ENCODE assay signal across 7 cellular contexts in the genomic region with DNA sequence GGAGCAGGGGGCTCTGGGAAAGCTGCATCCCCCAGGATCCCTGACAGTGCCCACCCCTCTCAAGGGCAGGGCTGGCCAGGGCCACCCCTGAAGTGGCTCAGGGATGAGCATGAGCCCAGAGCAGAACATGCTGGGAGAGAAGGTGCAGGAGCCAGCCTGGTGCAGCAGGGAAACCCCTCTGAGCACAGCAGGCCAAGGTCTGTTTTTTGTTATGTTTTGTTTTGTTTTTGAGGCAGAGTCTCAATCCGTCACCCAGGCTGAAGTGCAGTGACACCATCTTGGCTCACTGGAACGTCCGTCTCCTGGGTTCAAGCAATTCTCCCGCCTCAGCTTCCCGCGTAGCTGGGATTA. TPM values are rescaled to one million over a fixed set of nuclear protein-coding genes. Genes with fewer than 3 reads are reported as not detected.
DNase-seq lines count a peak whose midpoint lies in the region; ATAC-seq and TF ChIP-seq lines count a peak whose summit lies in the region.

No MANE protein-coding gene starts in this region.

- no peak overlapping the region for H4K91ac ChIP-seq in H9 (ENCODE audit: insufficient read length, low read depth, low read length)

- H2AK5ac ChIP-seq in H9 (ENCODE audit: insufficient read length, low read length), result no peak overlapping the region

- H3K4me2 ChIP-seq in H9 (ENCODE audit: insufficient read depth, insufficient read length, low read length) (peak overlapping the region; percentile 38), fibroblast of lung (ENCODE audit: extremely low read depth, insufficient read depth, low read length) (peak overlapping the region; percentile 92)

- DNase-seq in H9, result no peak
- no peak for DNase-seq in fibroblast of lung (ENCODE audit: low read depth in 2 of 2)
- DNase-seq in spleen, result no peak
- no peak for DNase-seq in HUDEP-2 (lab: John Stamatoyannopoulos, UW; ENCODE audit: unreplicated experiment in 76 of 76)
- DNase-seq in hippocampal formation (lab: John Stamatoyannopoulos, UW), result no peak

- WGBS in H9 (ENCODE audit: extremely low coverage, insufficient read length, low lambda C conversion rate), result no CpG with 5 or more reads among the region's 6 CpGs
- WGBS in spleen, 5 donors, result 86 to 92% (median 90%) methylated on average over 6 of the region's 6 CpGs

- peak overlapping the region in 1 of 3 experiments; percentile 53; a peak in 1 of 7 replicates for H3K27ac Mint-ChIP-seq in H9

- H4K8ac ChIP-seq in H9 (replicated peaks; ENCODE audit: insufficient read length, low read depth, low read length), result no peak overlapping the region

- H3K27me3 Mint-ChIP-seq in H9 (ENCODE audit: low read depth), result peaks cover 33% of the 10 kb centered on the region

- peaks cover 13% of the 10 kb centered on the region for H3K23me2 ChIP-seq in H9 (ENCODE audit: insufficient read length, low read depth, low read length, poor library complexity, severe bottlenecking)

- no peak overlapping the region for H2BK12ac ChIP-seq in H9 (ENCODE audit: insufficient read length, low read depth, low read length)

- H2BK120ac ChIP-seq in H9 (ENCODE audit: low read depth, low read length, poor library complexity, severe bottlenecking), result no peak overlapping the region

- H3K9ac ChIP-seq in H9 (ENCODE audit: extremely low read depth, insufficient read length, low read length) (no peak overlapping the region), fibroblast of lung (ENCODE audit: insufficient read depth, low read length) (no peak overlapping the region)

- H2AFZ ChIP-seq in H9 (ENCODE audit: low read length), result no peak overlapping the region
- peak overlapping the region; percentile 67 for H2AFZ ChIP-seq in fibroblast of lung (ENCODE audit: low read length)

- no peak for TF ChIP-seq POLR2A in spleen (IDR thresholded peaks at IDR 0.05)

- no peak for TF ChIP-seq CTCF in H9 (conservative IDR thresholded peaks at IDR 0.05)
- no peak for TF ChIP-seq CTCF in fibroblast of lung (conservative IDR thresholded peaks at IDR 0.05 in 1 of 2, IDR thresholded peaks at IDR 0.05 in 1 of 2; ENCODE audit: low read depth in 1 of 2, low read length in 2 of 2)
- no peak for TF ChIP-seq CTCF in spleen (IDR thresholded peaks at IDR 0.05 in 8 of 11, conservative IDR thresholded peaks at IDR 0.05 in 3 of 11)

- no peak overlapping the region for H3K23ac ChIP-seq in H9 (ENCODE audit: insufficient read length, low read depth, low read length)

- H3K36me3 Mint-ChIP-seq in H9 (ENCODE audit: insufficient read depth in 1 of 3, low read depth in 3 of 3), result peaks cover 0 to 7% (median 0%) of the 10 kb centered on the region in 3 experiments; a peak in 4 of 7 replicates

- H3K4me3 Mint-ChIP-seq in H9, result peak overlapping the region; percentile 47 to 76

- no peak overlapping the region for H3K18ac ChIP-seq in H9 (ENCODE audit: insufficient read length, low read depth, low read length)

- no peak overlapping the region for H2BK5ac ChIP-seq in H9 (ENCODE audit: insufficient read length, low read length)

- H2BK15ac ChIP-seq in H9 (ENCODE audit: low read depth, low read length), result no peak overlapping the region

- peak overlapping the region in 1 of 4 experiments; percentile 61 for H3K4me3 ChIP-seq in fibroblast of lung (replicated peaks in 1 of 4; ENCODE audit: control extremely low read depth in 1 of 4, insufficient read depth in 1 of 4, low read depth in 3 of 4, low read length in 4 of 4)
- H3K4me3 ChIP-seq in spleen, result peak overlapping the region in 6 of 8 donors; percentile 57 to 97 (median 86)

- peaks cover 16% of the 10 kb centered on the region; the same call in 1 of the 2 replicates for H3K79me2 ChIP-seq in H9 (ENCODE audit: insufficient read depth, low read length)
- H3K79me2 ChIP-seq in fibroblast of lung (ENCODE audit: control insufficient read depth, insufficient read depth, low read length), result peaks cover 36% of the 10 kb centered on the region

- H3K4me1 ChIP-seq in H9 (ENCODE audit: insufficient read depth, low read length) (no peaks in the 10 kb centered on the region; the same call in 1 of the 2 replicates), fibroblast of lung (ENCODE audit: control insufficient read depth, extremely low read depth, insufficient read depth, low read length) (peaks cover 12% of the 10 kb centered on the region), spleen (peaks cover 38 to 46% (median 42%) of the 10 kb centered on the region in 6 donors)

- intact Hi-C loops in spleen (cut with DNase I; ENCODE audit: low total_unique reads), result loop anchor here (10.0 kb wide), 1 partner anchor 131 kb away; the partner anchor contains the start of gene PPP6R2

- peaks cover 30 to 33% of the 10 kb centered on the region in 2 experiments for H3K4me1 Mint-ChIP-seq in H9

- H3T11ph ChIP-seq in H9 (ENCODE audit: low read length), result no peak overlapping the region

- H3K56ac ChIP-seq in H9 (ENCODE audit: insufficient read length, low read depth, low read length), result no peak overlapping the region

- no peak overlapping the region for H3K4ac ChIP-seq in H9 (ENCODE audit: low read depth, low read length)

- H3K9me3 ChIP-seq in H9 (ENCODE audit: control insufficient read depth, low read depth, low read length) (no peaks in the 10 kb centered on the region), fibroblast of lung (ENCODE audit: control insufficient read depth, insufficient read depth, low read depth, low read length) (no peaks in the 10 kb centered on the region), spleen (no peaks in the 10 kb centered on the region)

- H3K79me1 ChIP-seq in H9 (ENCODE audit: insufficient read depth, low read depth, low read length, poor library complexity, severe bottlenecking), result peaks cover 14% of the 10 kb centered on the region

- H4K5ac ChIP-seq in H9 (ENCODE audit: insufficient read length, low read depth, low read length), result no peak overlapping the region

- H3K14ac ChIP-seq in H9 (ENCODE audit: insufficient read depth, low read length), result no peak overlapping the region

- H3K27me3 ChIP-seq in H9 (ENCODE audit: insufficient read depth, low read length), result peaks cover 9% of the 10 kb centered on the region; the same call in 1 of the 2 replicates
- H3K27me3 ChIP-seq in fibroblast of lung (ENCODE audit: control insufficient read depth, insufficient read depth, low read length), result peaks cover 8% of the 10 kb centered on the region
- peaks cover 0 to 17% (median under 1%) of the 10 kb centered on the region in 7 donors for H3K27me3 ChIP-seq in spleen (replicated peaks in 1 of 7)

- H3K27ac ChIP-seq in H9 (ENCODE audit: insufficient read length, low read depth, low read length), result no peak overlapping the region
- H3K27ac ChIP-seq in fibroblast of lung (ENCODE audit: insufficient read depth, low read length), result peak overlapping the region; percentile 23
- H3K27ac ChIP-seq in spleen, result peak overlapping the region in 4 of 8 donors; percentile 86 to 91 (median 90)

- H4K20me1 ChIP-seq in H9 (ENCODE audit: control insufficient read depth, insufficient read depth, insufficient read length) (peaks cover 4% of the 10 kb centered on the region), fibroblast of lung (ENCODE audit: control insufficient read depth, extremely low read depth, insufficient read depth, low read length) (peaks cover 3% of the 10 kb centered on the region)

- ATAC-seq in SK-N-SH treated with all-trans-retinoic acid at 6 μM for 48 hours (peak; percentile 3; the same call in 2 of the 3 replicates), HG03354 (IDR thresholded peaks at IDR 0.05; ENCODE audit: poor library complexity, severe bottlenecking, unreplicated experiment) (no peak)

- peaks cover 2% of the 10 kb centered on the region for H3K36me3 ChIP-seq in fibroblast of lung (ENCODE audit: control insufficient read depth, insufficient read depth, low read length)
- H3K36me3 ChIP-seq in spleen, result no peaks in the 10 kb centered on the region

- H3K9me3 Mint-ChIP-seq in H9, result no peaks in the 10 kb centered on the region

- no peak overlapping the region for H2BK20ac ChIP-seq in H9 (ENCODE audit: low read depth, low read length, poor library complexity, severe bottlenecking)

RNA-seq across cellular contexts. Expression of gene SBF1, which starts 0.8 kb away (rescaled TPM):
- total RNA-seq in H9 (2021) (69.8 and 72.0 TPM in 2 replicates), fibroblast of lung (69.1 and 75.8 TPM in 2 replicates), spleen (10 to 100 TPM; 65.2 to 96.9 (median 78.9) TPM)
- polyA plus RNA-seq in fibroblast of lung (13.5 and 18.7 TPM in 2 replicates), spleen (10 to 100 TPM; 35.7 to 63.3 (median 36.8) TPM)
- 33.2 and 49.9 TPM in 2 replicates for polyA plus RNA-seq in fibroblast of lung (2012)
- polyA minus RNA-seq in fibroblast of lung (ENCODE audit: low replicate concordance), result 118 and 132 TPM in 2 replicates

RNA-seq across cellular contexts. Expression of gene ADM2, which starts 5.7 kb away (rescaled TPM):
- 11.4 and 11.9 TPM in 2 replicates for total RNA-seq in H9 (2021)
- 2.8 and 5.8 TPM in 2 replicates for total RNA-seq in fibroblast of lung
- 0.67 and 0.73 TPM in 2 replicates for polyA plus RNA-seq in fibroblast of lung
- 1.5 and 2.0 TPM in 2 replicates for polyA plus RNA-seq in fibroblast of lung (2012)
- polyA minus RNA-seq in fibroblast of lung (ENCODE audit: low replicate concordance), result 0.59 and 1.2 TPM in 2 replicates
- total RNA-seq in spleen, result 1 to 10 TPM; 1.2 to 3.5 (median 2.6) TPM
- polyA plus RNA-seq in spleen, result 1 to 10 TPM in 2 of 3 donors, under 1 TPM in 1; 0.74 to 2.1 (median 1.3) TPM

RNA-seq across cellular contexts. Expression of gene MIOX, which starts 11.0 kb away (rescaled TPM):
- total RNA-seq in H9 (2021), result 1.4 and 1.5 TPM in 2 replicates
- under 0.01 and 0.17 TPM in 2 replicates for total RNA-seq in fibroblast of lung
- polyA plus RNA-seq in fibroblast of lung, result 0.06 TPM in 1 of 2 replicates, not detected in the other
- not detected in 2 replicates for polyA plus RNA-seq in fibroblast of lung (2012)
- not detected in 2 replicates for polyA minus RNA-seq in fibroblast of lung (ENCODE audit: low replicate concordance)
- 1 to 10 TPM in 1 of 7 donors, not detected in 6; 2.2 TPM for total RNA-seq in spleen
- under 1 TPM; 0.24 to 0.26 (median 0.26) TPM for polyA plus RNA-seq in spleen

RNA-seq across cellular contexts. Expression of gene LMF2, which starts 31.9 kb away (rescaled TPM):
- total RNA-seq in H9 (2021) (43.6 and 46.0 TPM in 2 replicates), fibroblast of lung (25.9 and 37.8 TPM in 2 replicates), spleen (10 to 100 TPM; 62.5 to 81.1 (median 72.2) TPM)
- polyA plus RNA-seq in fibroblast of lung (25.2 and 25.8 TPM in 2 replicates), spleen (10 to 100 TPM; 36.6 to 71.2 (median 45.0) TPM)
- 55.5 and 73.7 TPM in 2 replicates for polyA plus RNA-seq in fibroblast of lung (2012)
- 55.5 and 70.9 TPM in 2 replicates for polyA minus RNA-seq in fibroblast of lung (ENCODE audit: low replicate concordance)

RNA-seq across cellular contexts. Expression of gene NCAPH2, which starts 32.4 kb away (rescaled TPM):
- 76.2 and 78.1 TPM in 2 replicates for total RNA-seq in H9 (2021)
- total RNA-seq in fibroblast of lung, result 18.3 and 20.0 TPM in 2 replicates
- 12.0 and 23.1 TPM in 2 replicates for polyA plus RNA-seq in fibroblast of lung
- polyA plus RNA-seq in fibroblast of lung (2012), result 18.8 and 45.4 TPM in 2 replicates
- 32.4 and 47.7 TPM in 2 replicates for polyA minus RNA-seq in fibroblast of lung (ENCODE audit: low replicate concordance)
- total RNA-seq in spleen, result 10 to 100 TPM; 33.9 to 48.0 (median 38.1) TPM
- 10 to 100 TPM; 31.4 to 43.1 (median 35.0) TPM for polyA plus RNA-seq in spleen
